13 cellular contexts compared by ENCODE assay signal in the genomic region with DNA sequence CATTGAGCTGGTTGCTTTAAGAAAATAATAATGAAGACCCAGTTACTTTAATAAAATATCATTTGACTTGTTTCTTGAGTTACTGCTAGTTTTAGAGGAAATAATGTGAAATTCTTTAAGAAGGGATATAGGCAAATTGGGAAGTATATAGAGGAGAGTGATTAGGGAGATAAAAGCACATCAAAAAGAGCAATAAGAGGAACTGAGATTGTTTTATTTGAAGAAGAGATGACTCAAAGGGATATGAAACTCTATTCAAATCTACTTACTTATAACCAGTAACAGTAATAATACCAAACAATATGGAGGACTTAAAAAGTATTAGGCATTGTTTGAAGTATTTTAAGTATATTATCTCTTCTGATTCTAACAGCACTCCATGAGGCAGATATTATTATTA. TPM values are rescaled to one million over a fixed set of nuclear protein-coding genes. Genes with fewer than 3 reads are reported as not detected.
DNase-seq lines count a peak whose midpoint lies in the region; ATAC-seq and TF ChIP-seq lines count a peak whose summit lies in the region.
"Had no signal": no experiment of that assay in that cellular context is flagged by ENCODE, and none has a peak within 500 bp of the region (broad histone marks: within the 10 kb centered on the region; RNA-seq: fewer than 3 reads in every experiment).

No MANE protein-coding gene starts in this region.

- no peak overlapping the region for H3K9ac ChIP-seq in neural progenitor cell
- no peak overlapping the region for H3K9ac ChIP-seq in MM.1S (ENCODE audit: low read length)

- H3K27ac Mint-ChIP-seq in neural progenitor cell, result no peak overlapping the region
- H3K27ac Mint-ChIP-seq in CD8-positive, alpha-beta memory T cell, result no peak overlapping the region
- H3K27ac Mint-ChIP-seq in CD8-positive, alpha-beta T cell, result no peak overlapping the region

- H3K4me3 Mint-ChIP-seq in neural progenitor cell, result no peak overlapping the region
- no peak overlapping the region for H3K4me3 Mint-ChIP-seq in CD8-positive, alpha-beta memory T cell
- H3K4me3 Mint-ChIP-seq in CD8-positive, alpha-beta T cell, result no peak overlapping the region
- H3K4me3 Mint-ChIP-seq: neural crest cell had no signal

- H4K20me1 ChIP-seq in neural progenitor cell (ENCODE audit: low read depth) (no peaks in the 10 kb centered on the region), MM.1S (ENCODE audit: insufficient read depth, low read length) (no peaks in the 10 kb centered on the region)

- H3K9me3 ChIP-seq in neural progenitor cell (ENCODE audit: low read depth) (no peaks in the 10 kb centered on the region), MM.1S (replicated peaks; ENCODE audit: insufficient read depth, low read length) (no peaks in the 10 kb centered on the region)
- H3K9me3 ChIP-seq in CD8-positive, alpha-beta memory T cell (ENCODE audit: low read length), result no peaks in the 10 kb centered on the region
- H3K9me3 ChIP-seq in CD8-positive, alpha-beta T cell (ENCODE audit: low read length), result no peaks in the 10 kb centered on the region

- no peak for TF ChIP-seq CTCF in neural progenitor cell (IDR thresholded peaks at IDR 0.05)
- TF ChIP-seq CTCF in CD8-positive, alpha-beta T cell (IDR thresholded peaks at IDR 0.05), result no peak
- TF ChIP-seq CTCF in MM.1S (IDR thresholded peaks at IDR 0.05; ENCODE audit: low read length), result no peak

- H3K4me3 ChIP-seq in neural progenitor cell, result no peak overlapping the region
- H3K4me3 ChIP-seq in CD8-positive, alpha-beta memory T cell (ENCODE audit: low read length), result no peak overlapping the region
- H3K4me3 ChIP-seq in CD8-positive, alpha-beta T cell (ENCODE audit: low read depth, low read length), result no peak overlapping the region
- H3K4me3 ChIP-seq in MM.1S (ENCODE audit: low read length), result no peak overlapping the region
- H3K4me3 ChIP-seq: cardiac muscle cell, esophagus squamous epithelium had no signal

- no peaks in the 10 kb centered on the region for H3K4me1 Mint-ChIP-seq in neural progenitor cell
- H3K4me1 Mint-ChIP-seq in CD8-positive, alpha-beta memory T cell, result no peaks in the 10 kb centered on the region
- H3K4me1 Mint-ChIP-seq in CD8-positive, alpha-beta T cell (ENCODE audit: low read depth), result no peaks in the 10 kb centered on the region
- H3K4me1 Mint-ChIP-seq: neural crest cell had no signal

- H3K9me3 Mint-ChIP-seq in neural progenitor cell, result peaks cover 1% of the 10 kb centered on the region
- H3K9me3 Mint-ChIP-seq in CD8-positive, alpha-beta memory T cell, result no peaks in the 10 kb centered on the region
- H3K9me3 Mint-ChIP-seq in CD8-positive, alpha-beta T cell, result no peaks in the 10 kb centered on the region
- H3K9me3 Mint-ChIP-seq: neural crest cell had no signal

- POLR2A ChIA-PET in CD8-positive, alpha-beta memory T cell (lab: Charles Lee), result no interaction called here
- POLR2A ChIA-PET in CD8-positive, alpha-beta T cell (lab: Charles Lee), result no interaction called here

- no peaks in the 10 kb centered on the region for H3K27me3 Mint-ChIP-seq in neural progenitor cell (ENCODE audit: insufficient read depth, low read depth)
- peaks cover 0 to 2% of the 10 kb centered on the region in 2 donors for H3K27me3 Mint-ChIP-seq in CD8-positive, alpha-beta memory T cell
- H3K27me3 Mint-ChIP-seq in CD8-positive, alpha-beta T cell (ENCODE audit: low read depth), result no peaks in the 10 kb centered on the region

- no peaks in the 10 kb centered on the region for H3K79me2 ChIP-seq in neural progenitor cell (ENCODE audit: low read depth)
- H3K79me2 ChIP-seq in MM.1S (ENCODE audit: low read length), result no peaks in the 10 kb centered on the region

- H3K9me2 ChIP-seq in MM.1S (replicated peaks; ENCODE audit: insufficient read depth, low read length), result no peaks in the 10 kb centered on the region

- peak; percentile 37 for DNase-seq in germinal center (ENCODE audit: low spot score)
- DNase-seq in neural progenitor cell (ENCODE audit: low spot score), result no peak
- DNase-seq in CD8-positive, alpha-beta memory T cell, result no peak
- DNase-seq in CD8-positive, alpha-beta T cell, result no peak
- no peak for DNase-seq in MM.1S
- DNase-seq: esophagus squamous epithelium; NCI-H187 treated with DMSO at 0.1 percent for 48 hours; stimulated activated CD8-positive, alpha-beta memory T cell treated with anti-CD3 and anti-CD28 coated beads, Interleukin-4, amount 100 ng/mL, for 48 hours had no signal

- intact Hi-C loops in CD8-positive, alpha-beta T cell (cut with DNase I, micrococcal nuclease), result no loop called here

- H3K27me3 ChIP-seq in neural progenitor cell, result no peaks in the 10 kb centered on the region
- no peaks in the 10 kb centered on the region for H3K27me3 ChIP-seq in CD8-positive, alpha-beta memory T cell (ENCODE audit: insufficient read depth, low read length, poor library complexity, severe bottlenecking)
- H3K27me3 ChIP-seq in CD8-positive, alpha-beta T cell (ENCODE audit: insufficient read depth, low read length), result no peaks in the 10 kb centered on the region
- H3K27me3 ChIP-seq in MM.1S (replicated peaks; ENCODE audit: insufficient read depth, low read length), result no peaks in the 10 kb centered on the region
- H3K27me3 ChIP-seq: cardiac muscle cell, esophagus squamous epithelium had no signal

- H3K36me3 ChIP-seq in neural progenitor cell (no peaks in the 10 kb centered on the region), MM.1S (replicated peaks; ENCODE audit: insufficient read depth, low read length) (no peaks in the 10 kb centered on the region)
- H3K36me3 ChIP-seq in CD8-positive, alpha-beta memory T cell (ENCODE audit: insufficient read depth, low read length), result no peaks in the 10 kb centered on the region
- H3K36me3 ChIP-seq in CD8-positive, alpha-beta T cell (ENCODE audit: insufficient read depth, low read length), result no peaks in the 10 kb centered on the region
- H3K36me3 ChIP-seq: cardiac muscle cell had no signal

- no peaks in the 10 kb centered on the region for H3F3A ChIP-seq in neural progenitor cell (ENCODE audit: low read depth)
- no peaks in the 10 kb centered on the region for H3F3A ChIP-seq in MM.1S (ENCODE audit: insufficient read depth, low read length)

- H3K27ac ChIP-seq in neural progenitor cell, result no peak overlapping the region
- H3K27ac ChIP-seq in CD8-positive, alpha-beta memory T cell (ENCODE audit: low read depth, low read length), result no peak overlapping the region
- no peak overlapping the region for H3K27ac ChIP-seq in CD8-positive, alpha-beta T cell (ENCODE audit: low read depth, low read length)
- H3K27ac ChIP-seq in MM.1S (ENCODE audit: low read length), result no peak overlapping the region
- H3K27ac ChIP-seq: cardiac muscle cell, esophagus squamous epithelium had no signal

- no peak overlapping the region for H3K4me2 ChIP-seq in neural progenitor cell
- H3K4me2 ChIP-seq in MM.1S (ENCODE audit: low read depth, low read length), result no peak overlapping the region

- H3K36me3 Mint-ChIP-seq in neural progenitor cell, result no peaks in the 10 kb centered on the region
- H3K36me3 Mint-ChIP-seq in CD8-positive, alpha-beta memory T cell, result no peaks in the 10 kb centered on the region
- H3K36me3 Mint-ChIP-seq in CD8-positive, alpha-beta T cell, result no peaks in the 10 kb centered on the region

- ATAC-seq in GM18909 (IDR thresholded peaks at IDR 0.05; ENCODE audit: poor library complexity, unreplicated experiment) (peak; percentile 80), GM21825 (IDR thresholded peaks at IDR 0.05; ENCODE audit: unreplicated experiment) (peak; percentile 63), HG03196 (IDR thresholded peaks at IDR 0.05; ENCODE audit: unreplicated experiment) (peak; percentile 70)
- no peak for ATAC-seq in CD8-positive, alpha-beta T cell

- H2AFZ ChIP-seq in neural progenitor cell (replicated peaks) (no peak overlapping the region), MM.1S (ENCODE audit: low read length) (no peak overlapping the region)

- CTCF ChIA-PET in CD8-positive, alpha-beta memory T cell (lab: Charles Lee), result no interaction called here
- CTCF ChIA-PET in CD8-positive, alpha-beta T cell (lab: Charles Lee), result no interaction called here

- H3K4me1 ChIP-seq in neural progenitor cell (no peaks in the 10 kb centered on the region), MM.1S (ENCODE audit: low read length) (0 out of 2 replicates have a peak, but pooled peaks cover 3% of the 10 kb centered on the region)
- H3K4me1 ChIP-seq in CD8-positive, alpha-beta memory T cell (ENCODE audit: insufficient read depth, low read length), result no peaks in the 10 kb centered on the region
- H3K4me1 ChIP-seq in CD8-positive, alpha-beta T cell (ENCODE audit: insufficient read depth, low read length), result no peaks in the 10 kb centered on the region

RNA-seq across cellular contexts. Expression of gene LRRK2, which starts 37.1 kb away (rescaled TPM):
- 0.03 and 0.11 TPM in 2 replicates for total RNA-seq in neural progenitor cell (ENCODE audit: low replicate concordance)
- total RNA-seq in CD8-positive, alpha-beta memory T cell, result under 1 TPM; 0.31 TPM
- not detected for polyA plus RNA-seq in CD8-positive, alpha-beta memory T cell
- under 1 TPM; 0.27 to 0.33 TPM for total RNA-seq in CD8-positive, alpha-beta T cell
